8 cellular contexts compared by ENCODE assay signal in the genomic region with DNA sequence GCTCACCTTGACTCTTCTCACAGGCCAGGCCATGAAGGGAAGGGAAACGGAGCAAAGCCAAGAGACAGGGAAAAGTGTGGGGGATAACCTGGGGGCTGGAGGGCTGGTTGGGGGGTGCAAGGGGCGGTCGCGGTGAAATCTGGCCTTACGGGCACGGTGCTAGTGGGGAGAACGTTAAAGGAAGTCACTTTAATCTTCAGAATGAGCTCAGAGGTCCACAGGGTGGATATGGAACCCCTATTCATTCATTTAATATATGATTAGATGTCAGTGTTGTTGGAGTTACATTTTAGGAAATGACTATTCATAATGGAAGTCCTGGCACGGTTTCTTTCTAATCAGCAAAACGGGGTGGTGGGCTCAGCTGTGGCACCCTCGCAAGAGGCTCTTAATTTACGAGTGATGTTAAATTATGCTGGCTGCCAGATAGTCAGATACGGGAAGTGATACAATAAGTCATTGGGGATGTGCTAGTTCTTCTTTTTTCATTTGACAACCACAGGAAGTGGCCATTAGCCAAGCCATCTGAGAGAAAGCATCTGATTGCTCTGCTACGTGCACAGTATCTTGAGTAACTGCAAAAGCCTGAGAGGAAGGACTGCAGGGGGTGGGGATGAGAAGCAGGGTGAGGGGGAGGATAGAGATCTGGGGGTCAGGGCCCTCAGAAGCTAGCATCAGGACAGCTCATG.
DNase-seq lines count a peak whose midpoint lies in the region; ATAC-seq and TF ChIP-seq lines count a peak whose summit lies in the region.

No MANE protein-coding gene starts in this region.

- no peak overlapping the region for H2AFZ ChIP-seq in PC-9

- H3K36me3 ChIP-seq in psoas muscle (ENCODE audit: insufficient read depth in 1 of 2, low read depth in 1 of 2) = no peaks in the 10 kb centered on the region
- no peaks in the 10 kb centered on the region for H3K36me3 ChIP-seq in PC-9 (ENCODE audit: low read depth)

- intact Hi-C loops in psoas muscle (cut with DNase I) = no loop called here
- intact Hi-C loops in PC-9 (cut with micrococcal nuclease; ENCODE audit: unreplicated experiment) = no loop called here

- H3K27ac Mint-ChIP-seq in brain = peak overlapping the region in 4 of 5 experiments; percentile 56 to 95 (median 78)

- peak overlapping the region in 2 of 5 experiments; percentile 2 to 39 for H3K4me3 Mint-ChIP-seq in brain

- H3K4me1 ChIP-seq in psoas muscle (no peaks in the 10 kb centered on the region), PC-9 (replicated peaks; ENCODE audit: insufficient read depth) (no peaks in the 10 kb centered on the region)

- H3K9me2 ChIP-seq in PC-9 (ENCODE audit: insufficient read depth) = no peaks in the 10 kb centered on the region

- no peak overlapping the region for H3K4me2 ChIP-seq in PC-9

- TF ChIP-seq CTCF in brain (conservative IDR thresholded peaks at IDR 0.05) = no peak
- TF ChIP-seq CTCF in psoas muscle (IDR thresholded peaks at IDR 0.05) = no peak
- TF ChIP-seq CTCF in PC-9 (conservative IDR thresholded peaks at IDR 0.05) = no peak

- H3K9me3 Mint-ChIP-seq in brain = no peaks in the 10 kb centered on the region

- H3K4me1 Mint-ChIP-seq in brain = peaks cover 21% of the 10 kb centered on the region

- no peaks in the 10 kb centered on the region for H4K20me1 ChIP-seq in PC-9 (ENCODE audit: insufficient read depth)

- peak; percentile 8 for DNase-seq in G401 (ENCODE audit: low spot score)
- peak; percentile 3 for DNase-seq in HS-5 (ENCODE audit: low read depth)
- DNase-seq in psoas muscle = no peak
- DNase-seq in SHP77 treated with DMSO at 0.1 percent for 48 hours (lab: John Stamatoyannopoulos, UW) = no peak
- no peak for DNase-seq in NCI-H2107 (lab: John Stamatoyannopoulos, UW)
- DNase-seq in PC-9 = no peak

- no peaks in the 10 kb centered on the region for H3K36me3 Mint-ChIP-seq in brain

- no peaks in the 10 kb centered on the region for H3F3A ChIP-seq in PC-9 (ENCODE audit: insufficient read depth, low read depth)

- H3K27me3 ChIP-seq in psoas muscle (ENCODE audit: insufficient read depth in 3 of 3, low read length in 2 of 3) (no peaks in the 10 kb centered on the region), PC-9 (ENCODE audit: insufficient read depth, low read depth) (peaks cover 84% of the 10 kb centered on the region)

- no peaks in the 10 kb centered on the region for H3K79me2 ChIP-seq in PC-9 (ENCODE audit: low read depth)

- POLR2A ChIA-PET in PC-9 (lab: Charles Lee; ENCODE audit: unreplicated experiment) = no interaction called here

- BruUV-seq in PC-9 (replicated peaks; lab: Mats Ljungman, UMichigan) = no TSS peak

- ATAC-seq in GM21447 (IDR thresholded peaks at IDR 0.05; ENCODE audit: unreplicated experiment) (peak; percentile 94), psoas muscle (peak; percentile 29 to 49 (median 42))

- in situ Hi-C loops in G401 (cut with HindIII; ENCODE audit: low sequenced_read_pairs) = no loop called here

- CTCF ChIA-PET in PC-9 (lab: Charles Lee) = no interaction called here

- H3K9me3 ChIP-seq in psoas muscle = no peaks in the 10 kb centered on the region
- no peaks in the 10 kb centered on the region for H3K9me3 ChIP-seq in PC-9 (ENCODE audit: insufficient read depth, low read depth)

- H3K27ac ChIP-seq in psoas muscle = no peak overlapping the region
- no peak overlapping the region for H3K27ac ChIP-seq in PC-9

- H3K4me3 ChIP-seq in psoas muscle (no peak overlapping the region), PC-9 (no peak overlapping the region)

- WGBS in psoas muscle, 3 donors = 66 to 78% (median 68%) methylated on average over 13 of the region's 13 CpGs

- peaks cover 4% of the 10 kb centered on the region for H3K27me3 Mint-ChIP-seq in brain

Comparison
In these comparisons a context has a peak if more than half of its experiments do, and no peak if none do; other contexts are left out.
1. DNase-seq: peak in G401 (single experiment) and HS-5 (single experiment); none in psoas muscle (0 of 2), SHP77 treated with DMSO at 0.1 percent for 48 hours (single experiment), NCI-H2107 (single experiment) and PC-9 (0 of 2).